Comparison of ENCODE assay signal across 23 cellular contexts in genomic region chr7:9302436-9302835, GRCh38.
"Had no signal": no experiment of that assay in that cellular context is flagged by ENCODE, and none has a peak within 500 bp of the region (broad histone marks: within the 10 kb centered on the region; RNA-seq: fewer than 3 reads in every experiment).

No MANE protein-coding gene starts in this region.

- H3K36me3 ChIP-seq: colonic mucosa, esophagus muscularis mucosa, esophagus squamous epithelium, gastrocnemius medialis, gastroesophageal sphincter, heart left ventricle, heart right ventricle had no signal

- H3K27me3 ChIP-seq: colonic mucosa, dorsolateral prefrontal cortex, esophagus muscularis mucosa, esophagus squamous epithelium, foreskin keratinocyte, gastrocnemius medialis, gastroesophageal sphincter, heart left ventricle, heart right ventricle had no signal

- DNase-seq: colonic mucosa; cortex of kidney; dermis blood vessel endothelial cell; dorsolateral prefrontal cortex; effector CD4-positive, alpha-beta T cell; effector CD8-positive, alpha-beta T cell; effector memory CD4-positive, alpha-beta T cell; effector memory CD8-positive, alpha-beta T cell; endodermal cell; erythroblast; esophagus squamous epithelium; foreskin fibroblast; foreskin keratinocyte; foreskin melanocyte; gastrocnemius medialis; glutamatergic neuron; head of caudate nucleus; heart left ventricle; heart right ventricle had no signal

- H3K9me3 ChIP-seq: colonic mucosa, esophagus muscularis mucosa, esophagus squamous epithelium, gastrocnemius medialis, gastroesophageal sphincter, heart left ventricle, heart right ventricle had no signal

- H3K4me3 ChIP-seq: colonic mucosa, coronary artery, dorsolateral prefrontal cortex, esophagus muscularis mucosa, esophagus squamous epithelium, gastrocnemius medialis, gastroesophageal sphincter, heart left ventricle, heart right ventricle had no signal

- H3K4me1 ChIP-seq: colonic mucosa, esophagus muscularis mucosa, esophagus squamous epithelium, foreskin keratinocyte, gastrocnemius medialis, gastroesophageal sphincter, heart left ventricle, heart right ventricle had no signal

- H3K27ac ChIP-seq: colonic mucosa, coronary artery, dorsolateral prefrontal cortex, epithelial cell of prostate, esophagus muscularis mucosa, esophagus squamous epithelium, foreskin keratinocyte, gastrocnemius medialis, gastroesophageal sphincter, heart left ventricle, heart right ventricle had no signal
